Comparison of ENCODE assay signal across 8 cellular contexts in the genomic region with DNA sequence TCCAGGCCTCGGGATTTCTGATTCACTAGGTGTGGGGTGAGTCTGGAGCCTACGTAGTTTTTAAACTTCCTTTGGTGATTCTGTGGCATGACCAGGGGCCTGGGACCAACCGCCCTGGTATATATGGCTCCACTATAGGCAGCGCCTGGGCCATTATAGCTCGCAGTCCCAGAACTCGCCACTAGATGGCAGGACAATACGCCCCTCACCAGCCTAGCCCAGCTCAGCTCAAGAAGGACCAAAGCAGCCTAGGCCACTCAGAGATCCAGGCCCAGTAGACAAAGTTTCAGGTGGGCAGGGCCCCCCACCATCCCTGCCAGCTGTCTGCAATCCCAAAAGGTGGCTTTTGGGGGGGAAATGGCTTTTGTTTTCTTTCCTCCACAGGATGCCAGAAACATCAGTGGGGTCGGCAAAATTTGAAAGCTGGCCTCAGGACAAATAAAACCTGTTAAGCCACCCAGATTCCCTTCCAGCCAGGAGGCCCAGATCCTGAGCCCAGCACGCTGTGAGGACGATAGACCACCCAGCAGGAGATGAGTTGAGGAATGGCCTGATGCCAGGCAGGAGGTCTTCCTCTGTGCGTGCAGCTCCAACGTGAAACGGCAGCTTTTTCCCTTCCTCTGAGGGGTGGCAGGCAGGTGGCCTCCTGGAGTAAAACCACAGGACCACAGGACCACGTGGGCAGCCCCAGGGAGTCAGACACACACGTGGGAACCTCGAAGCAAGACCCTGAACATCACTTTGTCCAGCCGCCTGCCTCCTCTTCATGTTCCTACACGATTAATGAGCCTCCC. TPM values are rescaled to one million over a fixed set of nuclear protein-coding genes. Genes with fewer than 3 reads are reported as not detected.
DNase-seq lines count a peak whose midpoint lies in the region; ATAC-seq and TF ChIP-seq lines count a peak whose summit lies in the region.

No MANE protein-coding gene starts in this region.

- no peaks in the 10 kb centered on the region for H3K36me3 Mint-ChIP-seq in natural killer cell treated with Interleukin-12 subunit alpha and Interleukin-12 subunit beta and Interleukin-15 and Interleukin-18, amount 100 ng/mL, for 72 hours

- H3K4me3 ChIP-seq in GM12865 (ENCODE audit: low read depth, low read length) = no peak overlapping the region
- no peak overlapping the region for H3K4me3 ChIP-seq in OCI-LY7 (ENCODE audit: low read depth, low read length, poor library complexity, severe bottlenecking)
- no peak overlapping the region for H3K4me3 ChIP-seq in epithelial cell of proximal tubule (ENCODE audit: low read depth, low read length)

- no peak overlapping the region for H3K27ac Mint-ChIP-seq in natural killer cell treated with Interleukin-12 subunit alpha and Interleukin-12 subunit beta and Interleukin-15 and Interleukin-18, amount 100 ng/mL, for 72 hours

- no peaks in the 10 kb centered on the region for H3K9me3 Mint-ChIP-seq in natural killer cell treated with Interleukin-12 subunit alpha and Interleukin-12 subunit beta and Interleukin-15 and Interleukin-18, amount 100 ng/mL, for 72 hours

- peaks cover 0 to 6% of the 10 kb centered on the region in 2 donors for H3K27me3 Mint-ChIP-seq in natural killer cell treated with Interleukin-12 subunit alpha and Interleukin-12 subunit beta and Interleukin-15 and Interleukin-18, amount 100 ng/mL, for 72 hours

- no peak overlapping the region for H3K4me3 Mint-ChIP-seq in natural killer cell treated with Interleukin-12 subunit alpha and Interleukin-12 subunit beta and Interleukin-15 and Interleukin-18, amount 100 ng/mL, for 72 hours

- BruUV-seq in OCI-LY7 (replicated peaks; lab: Mats Ljungman, UMichigan) = no TSS peak

- H3K36me3 ChIP-seq in OCI-LY7 (ENCODE audit: insufficient read depth, low read length) = no peaks in the 10 kb centered on the region

- no peaks in the 10 kb centered on the region for H4K20me1 ChIP-seq in OCI-LY7 (ENCODE audit: insufficient read depth, low read length)

- peak; percentile 90 to 91 for ATAC-seq in natural killer cell treated with Interleukin-12 subunit alpha and Interleukin-12 subunit beta and Interleukin-15 and Interleukin-18, amount 100 ng/mL, for 72 hours
- ATAC-seq in HG03039 (IDR thresholded peaks at IDR 0.05; ENCODE audit: unreplicated experiment) = no peak

- H3K9me3 ChIP-seq in OCI-LY7 (ENCODE audit: low read length) = no peaks in the 10 kb centered on the region

- CTCF ChIA-PET in OCI-LY7 (lab: Charles Lee; ENCODE audit: unreplicated experiment) = interaction anchor here (0.6 kb wide), 1 partner anchor 303 kb away, joined by 3 read pairs; no protein-coding TSS in a partner anchor

- H2AFZ ChIP-seq in OCI-LY7 (ENCODE audit: low read length) = no peak overlapping the region

- no peaks in the 10 kb centered on the region for H3K9me2 ChIP-seq in OCI-LY7 (ENCODE audit: insufficient read depth, low read length)

- intact Hi-C loops in OCI-LY7 (cut with micrococcal nuclease; ENCODE audit: unreplicated experiment) = loop anchor here (1.0 kb wide), 2 partner anchors 144 to 176 kb away; no protein-coding TSS in a partner anchor

- peak; percentile 76 for DNase-seq in GM12865 (ENCODE audit: low read depth)
- peak; percentile 80 for DNase-seq in HPDE6-E6E7 (ENCODE audit: extremely low spot score)
- peak; percentile 60 for DNase-seq in OCI-LY7 (ENCODE audit: low spot score)
- DNase-seq in activated T-cell treated with anti-CD3 and anti-CD28 coated beads for 1 hour (ENCODE audit: low read depth) = peak; percentile 61
- no peak for DNase-seq in epithelial cell of proximal tubule (ENCODE audit: low read depth)
- DNase-seq in natural killer cell treated with Interleukin-12 subunit alpha and Interleukin-12 subunit beta and Interleukin-15 and Interleukin-18, amount 100 ng/mL, for 72 hours (ENCODE audit: low spot score) = peak; percentile 74
- DNase-seq in stimulated activated naive CD4-positive, alpha-beta T cell (lab: John Stamatoyannopoulos, UW) = peak in 5 of 6 experiments; percentile 5 to 45 (median 32)

- no peaks in the 10 kb centered on the region for H3K4me1 ChIP-seq in OCI-LY7 (ENCODE audit: insufficient read depth, low read length, poor library complexity, severe bottlenecking)

- H3K4me2 ChIP-seq in OCI-LY7 (ENCODE audit: low read length) = no peak overlapping the region

- H3K79me2 ChIP-seq in OCI-LY7 (ENCODE audit: insufficient read depth, low read depth, low read length) = no peaks in the 10 kb centered on the region

- peak; percentile 89 for TF ChIP-seq CTCF in GM12865 (IDR thresholded peaks at IDR 0.05; ENCODE audit: insufficient read depth, low read depth, low read length, missing control alignments)
- peak; percentile 91 for TF ChIP-seq CTCF in OCI-LY7 (conservative IDR thresholded peaks at IDR 0.05; ENCODE audit: low read length)
- TF ChIP-seq CTCF in epithelial cell of proximal tubule (conservative IDR thresholded peaks at IDR 0.05; ENCODE audit: low read depth, low read length) = peak; percentile 93

- no peak overlapping the region for H3K27ac ChIP-seq in OCI-LY7 (ENCODE audit: low read depth, low read length, poor library complexity, severe bottlenecking)

- POLR2A ChIA-PET in OCI-LY7 (lab: Charles Lee) = no interaction called here

- no peaks in the 10 kb centered on the region for H3K4me1 Mint-ChIP-seq in natural killer cell treated with Interleukin-12 subunit alpha and Interleukin-12 subunit beta and Interleukin-15 and Interleukin-18, amount 100 ng/mL, for 72 hours (ENCODE audit: low read depth in 2 of 2)

RNA-seq across cellular contexts. Expression of a gene that starts 24.8 kb away (rescaled TPM):
- not detected in 2 replicates for total RNA-seq in OCI-LY7 (2014; rRNA removed; shearing (Covaris generic))
- total RNA-seq in OCI-LY7 (2022) = not detected in 2 replicates
- 48.1 and 86.7 TPM in 2 replicates for total RNA-seq in epithelial cell of proximal tubule
- total RNA-seq in natural killer cell treated with Interleukin-12 subunit alpha and Interleukin-12 subunit beta and Interleukin-15 and Interleukin-18, amount 100 ng/mL, for 72 hours = not detected

Comparison
In these comparisons a context has a peak if more than half of its experiments do, and no peak if none do; other contexts are left out.
1. RNA of a gene that starts 24.8 kb away (total RNA-seq): 48.1 to 86.7 TPM in epithelial cell of proximal tubule; not detected in OCI-LY7 and not detected in natural killer cell treated with Interleukin-12 subunit alpha and Interleukin-12 subunit beta and Interleukin-15 and Interleukin-18, amount 100 ng/mL, for 72 hours; every median in the first group is over 10 times any median in the second.
2. Peak in every context shown above with its lines, with median percentiles within 50 percentile points of each other: CTCF ChIP-seq.